8 cellular contexts compared by ENCODE assay signal in the genomic region with DNA sequence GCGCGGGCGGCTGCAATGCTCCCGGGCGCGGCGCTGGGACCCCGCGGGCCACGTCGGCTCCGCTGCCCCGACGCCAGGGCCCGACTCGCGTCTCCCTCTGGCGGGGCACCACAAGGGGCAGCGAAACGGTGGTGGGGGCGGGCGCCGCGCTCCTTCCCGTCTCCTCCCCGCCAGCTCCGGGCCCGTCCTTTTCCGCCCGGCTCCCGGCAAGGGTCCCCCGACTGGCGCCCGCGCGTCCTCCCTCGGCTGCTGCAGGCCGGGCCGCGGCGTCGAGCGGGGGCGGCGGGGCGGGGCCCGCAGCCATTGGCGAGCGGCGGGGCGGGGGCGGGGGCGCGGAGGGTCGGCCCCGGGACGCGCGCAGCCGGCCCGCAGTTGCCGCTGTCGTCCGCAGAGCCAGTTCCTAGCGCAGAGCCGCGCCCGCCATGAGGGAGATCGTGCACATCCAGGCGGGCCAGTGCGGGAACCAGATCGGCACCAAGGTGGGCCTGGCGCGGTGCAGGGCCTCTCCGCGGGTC. TPM values are rescaled to one million over a fixed set of nuclear protein-coding genes. Genes with fewer than 3 reads are reported as not detected.
A peak's percentile ranks its signal among the peaks of the same experiment; 100 is the strongest.
DNase-seq lines count a peak whose midpoint lies in the region; ATAC-seq and TF ChIP-seq lines count a peak whose summit lies in the region.

A gene (plus strand): TSS at position 371 of the 515 bp plus-strand sequence. CDS start 52 bp downstream, at position 423.

- peak within 1 kb of the TSS; percentile 48 for H3K9ac ChIP-seq in mucosa of stomach (ENCODE audit: low read length)

- H3K9me3 ChIP-seq in mucosa of stomach (ENCODE audit: control insufficient read depth, low read length), result no peaks in the 10 kb centered on the region

- peaks cover 37% of the 10 kb centered on the region for H3K27me3 ChIP-seq in mucosa of stomach (ENCODE audit: control insufficient read depth, insufficient read depth, low read length)

- peaks cover 9% of the 10 kb centered on the region for H3K4me1 ChIP-seq in mucosa of stomach (ENCODE audit: control insufficient read depth, insufficient read depth, low read length)
- H3K4me1 ChIP-seq in urinary bladder (ENCODE audit: insufficient read depth), result peaks cover 5% of the 10 kb centered on the region

- DNase-seq in GDM1 (lab: John Stamatoyannopoulos, UW) (peak; percentile 46), HT1080 (ENCODE audit: low read depth) (peak; percentile 52), T1000 (lab: John Stamatoyannopoulos, UW) (peak; percentile 28), epithelial cell of proximal tubule (ENCODE audit: low read depth) (no peak)
- no peak for DNase-seq in effector CD4-positive, alpha-beta T cell

- H3K36me3 ChIP-seq in mucosa of stomach (ENCODE audit: control insufficient read depth, insufficient read depth, low read length) (no peaks in the 10 kb centered on the region), urinary bladder (ENCODE audit: insufficient read depth) (no peaks in the 10 kb centered on the region)

- H3K4me3 ChIP-seq in epithelial cell of proximal tubule (ENCODE audit: low read depth, low read length) (peak within 1 kb of the TSS; percentile 71), mucosa of stomach (ENCODE audit: low read length) (peak within 1 kb of the TSS; percentile 19), urinary bladder (ENCODE audit: low read depth, low read length) (peak within 1 kb of the TSS; percentile 55)

- TF ChIP-seq CTCF in epithelial cell of proximal tubule (conservative IDR thresholded peaks at IDR 0.05; ENCODE audit: low read depth, low read length), result no peak

- under 1% methylated on average over 73 of the region's 76 CpGs for WGBS in urinary bladder

- peak; percentile 59 for ATAC-seq in GM21423 (IDR thresholded peaks at IDR 0.05; ENCODE audit: unreplicated experiment)

- H3K27ac ChIP-seq in urinary bladder (ENCODE audit: low read depth), result peak within 1 kb of the TSS; percentile 89

RNA-seq across cellular contexts. Expression of the gene that starts here (rescaled TPM):
- total RNA-seq in HT1080 (2014; rRNA removed; shearing (Covaris generic)), result 752 and 866 TPM in 2 replicates
- polyA plus RNA-seq in HT1080 (2015; cell fraction: cytosol; rRNA removed), result 446 and 561 TPM in 2 replicates
- 439 and 449 TPM in 2 replicates for polyA plus RNA-seq in HT1080 (2015; cell fraction: nucleus; rRNA removed)
- total RNA-seq in epithelial cell of proximal tubule (425 and 1,079 TPM in 2 replicates), urinary bladder (441 TPM)
- 310 TPM for polyA plus RNA-seq in urinary bladder

Comparison
In these comparisons a context has a peak if more than half of its experiments do, and no peak if none do; other contexts are left out.
1. DNase-seq: peak in GDM1 (single experiment), HT1080 (single experiment) and T1000 (single experiment); none in epithelial cell of proximal tubule (single experiment) and effector CD4-positive, alpha-beta T cell (single experiment).
2. H3K4me3 ChIP-seq: peak in every context shown above with its lines; median percentile 71 in epithelial cell of proximal tubule; 55 in urinary bladder; 19 in mucosa of stomach.